In genomic region chr3:51681453-51681852, GRCh38 we compare ENCODE assay signal across 8 cellular contexts. TPM values are rescaled to one million over a fixed set of nuclear protein-coding genes. Genes with fewer than 3 reads are reported as not detected.
DNase-seq lines count a peak whose midpoint lies in the region; ATAC-seq and TF ChIP-seq lines count a peak whose summit lies in the region.

No MANE protein-coding gene starts in this region.

- H3K36me3 ChIP-seq in PC-3 (ENCODE audit: low read depth, low read length) (peaks cover 19% of the 10 kb centered on the region; the same call in 1 of the 2 replicates), mesenchymal stem cell (ENCODE audit: control insufficient read depth in 1 of 2, insufficient read depth in 2 of 2, low read depth in 1 of 2, low read length in 2 of 2) (peaks cover 64 to 66% of the 10 kb centered on the region in 2 experiments)

- H3K9me3 ChIP-seq in PC-3 (ENCODE audit: low read length) (no peaks in the 10 kb centered on the region), mesenchymal stem cell (ENCODE audit: control insufficient read depth, low read length) (no peaks in the 10 kb centered on the region)

- H3K9me3 Mint-ChIP-seq in activated naive CD8-positive, alpha-beta T cell treated with anti-CD3 and anti-CD28 coated beads, Interleukin-2, amount 10 ng/mL, durations not matched to agents 7 days and 5 days = no peaks in the 10 kb centered on the region

- WGBS in mesenchymal stem cell = 78% methylated on average over 3 of the region's 3 CpGs

- BruUV-seq in PC-3 (replicated peaks; lab: Mats Ljungman, UMichigan) = no TSS peak

- H3K4me2 ChIP-seq in PC-3 (ENCODE audit: low read length) = 0 out of 2 replicates have a peak overlapping the region, but pooled peaks have one; percentile 9
- no peak overlapping the region for H3K4me2 ChIP-seq in mesenchymal stem cell (ENCODE audit: low read length, poor library complexity, severe bottlenecking)

- POLR2A ChIA-PET in PC-3 (lab: Charles Lee; ENCODE audit: unreplicated experiment) = interaction anchor here (0.5 to 1.0 kb wide), 2 partner anchors 182 to 296 kb away, joined by 6 read pairs; partner anchors contain the start of genes DCAF1 and MANF
- POLR2A ChIA-PET in activated naive CD8-positive, alpha-beta T cell treated with anti-CD3 and anti-CD28 coated beads, Interleukin-2, amount 10 ng/mL, durations not matched to agents 7 days and 5 days (lab: Charles Lee) = interaction anchor here (0.7 to 4.4 kb wide), 9 partner anchors 10 to 296 kb away, joined by 3 to 80 read pairs (median 5); partner anchors contain the start of genes DCAF1 and TEX264
- POLR2A ChIA-PET in HEK293T (lab: Yijun Ruan, JAX) = interaction anchor here (2.4 to 3.6 kb wide), 2 partner anchors 10 to 181 kb away, joined by 16 to 29 read pairs; partner anchors contain the start of genes DCAF1 and TEX264

- no peak overlapping the region for H4K91ac ChIP-seq in mesenchymal stem cell (ENCODE audit: low read length)

- no peaks in the 10 kb centered on the region for H3F3A ChIP-seq in PC-3 (ENCODE audit: low read length, unreplicated experiment)

- no peak overlapping the region for H4K8ac ChIP-seq in mesenchymal stem cell (ENCODE audit: low read length)

- CTCF ChIA-PET in PC-3 (lab: Charles Lee) = interaction anchor here (1.0 to 2.6 kb wide), 4 partner anchors 10 to 180 kb away, joined by 3 to 73 read pairs (median 16); partner anchors contain the start of gene DCAF1
- CTCF ChIA-PET in HEK293T (lab: Yijun Ruan, JAX) = interaction anchor here (1.0 to 2.1 kb wide), 7 partner anchors 8 to 292 kb away, joined by 3 to 19 read pairs (median 6); partner anchors contain the start of genes DCAF1 and TEX264

- H3K4me3 Mint-ChIP-seq in activated naive CD8-positive, alpha-beta T cell treated with anti-CD3 and anti-CD28 coated beads, Interleukin-2, amount 10 ng/mL, durations not matched to agents 7 days and 5 days = peak overlapping the region; percentile 74

- no peak overlapping the region for H2BK120ac ChIP-seq in mesenchymal stem cell (ENCODE audit: low read depth, low read length)

- TF ChIP-seq CTCF in GM12864 (IDR thresholded peaks at IDR 0.05; ENCODE audit: low read depth, low read length, missing control alignments) (no peak), PC-3 (conservative IDR thresholded peaks at IDR 0.05; ENCODE audit: low read depth, low read length) (no peak)

- H3K36me3 Mint-ChIP-seq in activated naive CD8-positive, alpha-beta T cell treated with anti-CD3 and anti-CD28 coated beads, Interleukin-2, amount 10 ng/mL, durations not matched to agents 7 days and 5 days = peaks cover 31% of the 10 kb centered on the region

- H3K4ac ChIP-seq in mesenchymal stem cell (ENCODE audit: low read depth in 1 of 2, low read length in 2 of 2) = no peak overlapping the region

- H3K4me1 ChIP-seq in PC-3 (ENCODE audit: insufficient read depth, low read length) = peaks cover 17% of the 10 kb centered on the region
- H3K4me1 ChIP-seq in mesenchymal stem cell (ENCODE audit: control insufficient read depth, insufficient read depth, low read depth, low read length) = peaks cover 6% of the 10 kb centered on the region

- no peak overlapping the region for H3K4me3 ChIP-seq in GM12864 (ENCODE audit: low read depth, low read length)
- no peak overlapping the region for H3K4me3 ChIP-seq in PC-3 (ENCODE audit: low read length)
- no peak overlapping the region for H3K4me3 ChIP-seq in mesenchymal stem cell (ENCODE audit: insufficient read depth in 1 of 2, low read depth in 1 of 2, low read length in 2 of 2)

- H3K79me2 ChIP-seq in PC-3 (ENCODE audit: low read length) = peaks cover 5% of the 10 kb centered on the region; the same call in 1 of the 2 replicates

- H3K23ac ChIP-seq in mesenchymal stem cell (ENCODE audit: low read length in 2 of 2) = no peak overlapping the region

- H2BK12ac ChIP-seq in mesenchymal stem cell (ENCODE audit: low read length in 2 of 2) = no peak overlapping the region

- H3K27me3 ChIP-seq in PC-3 (ENCODE audit: low read length) (no peaks in the 10 kb centered on the region), mesenchymal stem cell (ENCODE audit: control insufficient read depth in 1 of 2, insufficient read depth in 1 of 2, low read length in 2 of 2) (no peaks in the 10 kb centered on the region)

- peak overlapping the region; percentile 84 for H3K27ac Mint-ChIP-seq in activated naive CD8-positive, alpha-beta T cell treated with anti-CD3 and anti-CD28 coated beads, Interleukin-2, amount 10 ng/mL, durations not matched to agents 7 days and 5 days

- no peak overlapping the region for H3K18ac ChIP-seq in mesenchymal stem cell (ENCODE audit: low read depth in 1 of 2, low read length in 2 of 2)

- no peak overlapping the region for H3K9ac ChIP-seq in PC-3 (ENCODE audit: low read length)
- peak overlapping the region; percentile 8 for H3K9ac ChIP-seq in mesenchymal stem cell (ENCODE audit: low read length)

- H3K27ac ChIP-seq in PC-3 (ENCODE audit: low read length) (no peak overlapping the region), mesenchymal stem cell (ENCODE audit: low read length, poor library complexity, severe bottlenecking) (no peak overlapping the region)

- no peak overlapping the region for H2BK15ac ChIP-seq in mesenchymal stem cell (ENCODE audit: low read depth, poor library complexity, severe bottlenecking)

- H2AK5ac ChIP-seq in mesenchymal stem cell (ENCODE audit: low read length, severe bottlenecking) = no peak overlapping the region

- peaks cover 77% of the 10 kb centered on the region for H3K79me1 ChIP-seq in mesenchymal stem cell (replicated peaks; ENCODE audit: low read length, poor library complexity, severe bottlenecking)

- peak; percentile 26 for DNase-seq in GM12864 (ENCODE audit: low read depth)
- DNase-seq in PC-3 = peak; percentile 41
- peak; percentile 67 for DNase-seq in activated naive CD8-positive, alpha-beta T cell treated with anti-CD3 and anti-CD28 coated beads, Interleukin-2, amount 10 ng/mL, durations not matched to agents 7 days and 5 days
- no peak for DNase-seq in mesenchymal stem cell
- no peak for DNase-seq in glomerular visceral epithelial cell (ENCODE audit: extremely low spot score)
- no peak for DNase-seq in HEK293T (ENCODE audit: extremely low spot score)

- no peak overlapping the region for H3K14ac ChIP-seq in mesenchymal stem cell (ENCODE audit: low read length in 2 of 2)

- ATAC-seq in PC-3 (peak; percentile 79), GM18519 (IDR thresholded peaks at IDR 0.05; ENCODE audit: low FRiP score, unreplicated experiment) (no peak), HG03457 (IDR thresholded peaks at IDR 0.05; ENCODE audit: unreplicated experiment) (no peak)
- peak; percentile 44 for ATAC-seq in activated naive CD8-positive, alpha-beta T cell treated with anti-CD3 and anti-CD28 coated beads, Interleukin-2, amount 10 ng/mL, durations not matched to agents 7 days and 5 days (ENCODE audit: low read depth)

- H3K27me3 Mint-ChIP-seq in activated naive CD8-positive, alpha-beta T cell treated with anti-CD3 and anti-CD28 coated beads, Interleukin-2, amount 10 ng/mL, durations not matched to agents 7 days and 5 days = no peaks in the 10 kb centered on the region

- H4K20me1 ChIP-seq in PC-3 (ENCODE audit: low read length) = no peaks in the 10 kb centered on the region

- H2AFZ ChIP-seq in PC-3 (ENCODE audit: low read length) = no peak overlapping the region
- no peak overlapping the region for H2AFZ ChIP-seq in mesenchymal stem cell (ENCODE audit: low read depth, low read length)

- intact Hi-C loops in PC-3 (cut with micrococcal nuclease) = no loop called here

- peaks cover 61% of the 10 kb centered on the region for H3K4me1 Mint-ChIP-seq in activated naive CD8-positive, alpha-beta T cell treated with anti-CD3 and anti-CD28 coated beads, Interleukin-2, amount 10 ng/mL, durations not matched to agents 7 days and 5 days

- no peak overlapping the region for H2BK5ac ChIP-seq in mesenchymal stem cell (ENCODE audit: low read depth, low read length, poor library complexity, severe bottlenecking)

- no peaks in the 10 kb centered on the region for H3K9me2 ChIP-seq in PC-3 (replicated peaks; ENCODE audit: low read length)

TF ChIP-seq in HEK293T, 16 proteins besides CTCF, POLR2A, EP300 and RAD21:
- TF ChIP-seq ELF4 (IDR thresholded peaks at IDR 0.05) (no peak), L3MBTL2 (conservative IDR thresholded peaks at IDR 0.05) (no peak), NFRKB (IDR thresholded peaks at IDR 0.05) (no peak), FOXA1 (IDR thresholded peaks at IDR 0.05) (no peak), SP1 (IDR thresholded peaks at IDR 0.05) (no peak), ARNT (IDR thresholded peaks at IDR 0.05) (no peak), SUZ12 (IDR thresholded peaks at IDR 0.05) (no peak), HDGF (IDR thresholded peaks at IDR 0.05; ENCODE audit: borderline replicate concordance) (no peak)
- TF ChIP-seq, protein P1, sequence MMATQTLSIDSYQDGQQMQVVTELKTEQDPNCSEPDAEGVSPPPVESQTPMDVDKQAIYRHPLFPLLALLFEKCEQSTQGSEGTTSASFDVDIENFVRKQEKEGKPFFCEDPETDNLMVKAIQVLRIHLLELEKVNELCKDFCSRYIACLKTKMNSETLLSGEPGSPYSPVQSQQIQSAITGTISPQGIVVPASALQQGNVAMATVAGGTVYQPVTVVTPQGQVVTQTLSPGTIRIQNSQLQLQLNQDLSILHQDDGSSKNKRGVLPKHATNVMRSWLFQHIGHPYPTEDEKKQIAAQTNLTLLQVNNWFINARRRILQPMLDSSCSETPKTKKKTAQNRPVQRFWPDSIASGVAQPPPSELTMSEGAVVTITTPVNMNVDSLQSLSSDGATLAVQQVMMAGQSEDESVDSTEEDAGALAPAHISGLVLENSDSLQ (IDR thresholded peaks at IDR 0.05) = no peak

RNA-seq across cellular contexts. Expression of gene TEX264, which starts 10.4 kb away (rescaled TPM):
- total RNA-seq in PC-3 (2014; rRNA removed) = 85.5 and 88.1 TPM in 2 replicates
- 10 to 100 TPM; 49.3 to 49.8 TPM for total RNA-seq in activated naive CD8-positive, alpha-beta T cell treated with anti-CD3 and anti-CD28 coated beads, Interleukin-2, amount 10 ng/mL, durations not matched to agents 7 days and 5 days
- 36.8 TPM for polyA plus RNA-seq in mesenchymal stem cell (2013, experiment 1 of 2)
- 37.3 TPM for polyA plus RNA-seq in mesenchymal stem cell (2013, experiment 2 of 2)

RNA-seq across cellular contexts. Expression of gene GRM2, which starts 25.4 kb away (rescaled TPM):
- 0.07 and 0.17 TPM in 2 replicates for total RNA-seq in PC-3 (2014; rRNA removed)
- total RNA-seq in activated naive CD8-positive, alpha-beta T cell treated with anti-CD3 and anti-CD28 coated beads, Interleukin-2, amount 10 ng/mL, durations not matched to agents 7 days and 5 days = 1 to 10 TPM; 1.4 to 2.2 TPM
- 0.01 TPM for polyA plus RNA-seq in mesenchymal stem cell (2013, experiment 1 of 2)
- polyA plus RNA-seq in mesenchymal stem cell (2013, experiment 2 of 2) = 0.04 TPM

Comparison
In these comparisons a context has a peak if more than half of its experiments do, and no peak if none do; other contexts are left out.
1. DNase-seq: peak in GM12864 (single experiment), PC-3 (single experiment) and activated naive CD8-positive, alpha-beta T cell treated with anti-CD3 and anti-CD28 coated beads, Interleukin-2, amount 10 ng/mL, durations not matched to agents 7 days and 5 days (single experiment); none in mesenchymal stem cell (single experiment), glomerular visceral epithelial cell (single experiment) and HEK293T (single experiment).
2. ATAC-seq: peak in PC-3 (single experiment) and activated naive CD8-positive, alpha-beta T cell treated with anti-CD3 and anti-CD28 coated beads, Interleukin-2, amount 10 ng/mL, durations not matched to agents 7 days and 5 days (single experiment); none in GM18519 (single experiment) and HG03457 (single experiment).